Comparison of ENCODE assay signal across 1 cellular context in genomic region chr6:49462927-49463611, GRCh38.
TF ChIP-seq lines count a peak whose summit lies in the region.

Gene CENPQ, plus strand, starts transcription at chr6:49463370. Its CDS starts 6,807 bp downstream, at chr6:49470177.
Gene MMUT, minus strand, starts transcription at chr6:49463253. Its CDS starts 3,787 bp downstream, at chr6:49459466.

TF ChIP-seq in HepG2, 621 proteins besides CTCF, POLR2A, EP300 and RAD21 (continued from another document and continues in another):
- TF ChIP-seq AFF4 (CRISPR knock-in tag; IDR thresholded peaks at IDR 0.05) (no peak), REPIN1 (CRISPR knock-in tag; IDR thresholded peaks at IDR 0.05; ENCODE audit: borderline replicate concordance, low read depth) (peak; percentile 90; the same call in 1 of the 2 replicates), ZNF670 (CRISPR knock-in tag; IDR thresholded peaks at IDR 0.05; ENCODE audit: borderline replicate concordance) (no peak), DRAP1 (CRISPR knock-in tag; IDR thresholded peaks at IDR 0.05) (peak; percentile 86), ZNF124 (CRISPR knock-in tag; IDR thresholded peaks at IDR 0.05) (peak; percentile 67; the same call in 1 of the 2 replicates), ZNF274 (CRISPR knock-in tag; IDR thresholded peaks at IDR 0.05) (peak; percentile 71; the same call in 1 of the 2 replicates), NFYC (CRISPR knock-in tag; IDR thresholded peaks at IDR 0.05) (peak; percentile 96), ZIK1 (CRISPR knock-in tag; IDR thresholded peaks at IDR 0.05; ENCODE audit: borderline replicate concordance, low read depth) (peak; percentile 51; the same call in 1 of the 2 replicates), NR1H2 (CRISPR knock-in tag; IDR thresholded peaks at IDR 0.05; ENCODE audit: borderline replicate concordance, low read depth) (no peak), GATA4 (IDR thresholded peaks at IDR 0.05; ENCODE audit: borderline replicate concordance, low read depth) (no peak), KDM2A (CRISPR knock-in tag; IDR thresholded peaks at IDR 0.05; ENCODE audit: borderline replicate concordance, low read depth) (peak; percentile 95), SNAI1 (CRISPR knock-in tag; IDR thresholded peaks at IDR 0.05; ENCODE audit: borderline replicate concordance) (0 out of 2 replicates have a peak, but pooled peaks have one; percentile 61), ZFP36L2 (CRISPR knock-in tag; IDR thresholded peaks at IDR 0.05) (no peak), GLI4 (CRISPR knock-in tag; IDR thresholded peaks at IDR 0.05; ENCODE audit: borderline replicate concordance) (peak; percentile 58; the same call in 1 of the 2 replicates), MTA1 (CRISPR knock-in tag; IDR thresholded peaks at IDR 0.05; ENCODE audit: borderline replicate concordance) (peak; percentile 91), FOXA1 (IDR thresholded peaks at IDR 0.05) (no peak), FOXA1 (CRISPR knock-in tag; IDR thresholded peaks at IDR 0.05) (peak; percentile 53), BHLHE40 (IDR thresholded peaks at IDR 0.05; ENCODE audit: low read length) (no peak), TFDP2 (CRISPR knock-in tag; IDR thresholded peaks at IDR 0.05) (peak; percentile 99), ZSCAN25 (CRISPR knock-in tag; IDR thresholded peaks at IDR 0.05) (no peak), ZXDC (CRISPR knock-in tag; IDR thresholded peaks at IDR 0.05) (no peak), KIAA2018 (CRISPR knock-in tag; IDR thresholded peaks at IDR 0.05; ENCODE audit: borderline replicate concordance) (no peak), MIER3 (CRISPR knock-in tag; IDR thresholded peaks at IDR 0.05; ENCODE audit: borderline replicate concordance) (peak; percentile 84; the same call in 1 of the 2 replicates), MAFK (conservative IDR thresholded peaks at IDR 0.05 in 1 of 2, IDR thresholded peaks at IDR 0.05 in 1 of 2; ENCODE audit: low read length in 2 of 2) (0 out of 4 replicates have a peak, but pooled peaks of 1 of the 2 experiments have one; percentile 21), ATF5 (CRISPR knock-in tag; IDR thresholded peaks at IDR 0.05; ENCODE audit: low read depth) (no peak), DMAP1 (CRISPR knock-in tag; IDR thresholded peaks at IDR 0.05) (peak; percentile 94), ZFX (CRISPR knock-in tag; IDR thresholded peaks at IDR 0.05; ENCODE audit: low read depth) (peak; percentile 97), DBP (CRISPR knock-in tag; IDR thresholded peaks at IDR 0.05; ENCODE audit: not compliant biosample characterization) (no peak), ZNF724P (CRISPR knock-in tag; IDR thresholded peaks at IDR 0.05; ENCODE audit: borderline replicate concordance) (no peak; the same call in 1 of the 2 replicates), RFXANK (CRISPR knock-in tag; IDR thresholded peaks at IDR 0.05) (0 out of 2 replicates have a peak, but pooled peaks have one; percentile 61), ZNF782 (CRISPR knock-in tag; IDR thresholded peaks at IDR 0.05; ENCODE audit: borderline replicate concordance) (peak; percentile 84; the same call in 1 of the 2 replicates), CHD4 (IDR thresholded peaks at IDR 0.05; ENCODE audit: borderline replicate concordance, low read length) (no peak), DMTF1 (CRISPR knock-in tag; IDR thresholded peaks at IDR 0.05) (peak; percentile 22; the same call in 1 of the 2 replicates), MAX (IDR thresholded peaks at IDR 0.05) (no peak; the same call in none of the 2 replicates), PTBP1 (IDR thresholded peaks at IDR 0.05; ENCODE audit: low read depth, low read length, poor library complexity, severe bottlenecking) (no peak)
